In genomic region chr19:18644144-18645034, GRCh38 we compare ENCODE assay signal across 8 cellular contexts. TPM values are rescaled to one million over a fixed set of nuclear protein-coding genes. Genes with fewer than 3 reads are reported as not detected.
DNase-seq lines count a peak whose midpoint lies in the region; ATAC-seq and TF ChIP-seq lines count a peak whose summit lies in the region.
"Had no signal": no experiment of that assay in that cellular context is flagged by ENCODE, and none has a peak within 500 bp of the region (broad histone marks: within the 10 kb centered on the region; RNA-seq: fewer than 3 reads in every experiment).

No MANE protein-coding gene starts in this region.

- no peak overlapping the region for H3K4me2 ChIP-seq in mesendoderm (ENCODE audit: low read length)

- H2BK15ac ChIP-seq in mesendoderm (replicated peaks; ENCODE audit: low read depth): no peak overlapping the region

- no peaks in the 10 kb centered on the region for H3K4me1 ChIP-seq in mesendoderm (ENCODE audit: control insufficient read depth, low read depth, low read length)

- peak overlapping the region; percentile 30; the same call in 1 of the 2 replicates for H3K27ac Mint-ChIP-seq in WTC11
- H3K27ac Mint-ChIP-seq: H9 had no signal

- H3K4me3 Mint-ChIP-seq in WTC11: no peak overlapping the region
- H3K4me3 Mint-ChIP-seq: H9 had no signal

- POLR2A ChIA-PET in WTC11 (lab: Charles Lee): no interaction called here

- H3K27ac ChIP-seq in mesendoderm (ENCODE audit: low read depth, low read length): no peak overlapping the region

- no peak overlapping the region for H3K23ac ChIP-seq in mesendoderm (ENCODE audit: low read length)

- ATAC-seq in WTC11: no peak

- DNase-seq in WTC11 (ENCODE audit: low spot score): no peak
- DNase-seq in mesendoderm: peak; percentile 47
- no peak for DNase-seq in HT-29 (ENCODE audit: low spot score)
- DNase-seq in iPS-NIHi11 (ENCODE audit: low spot score): no peak
- no peak for DNase-seq in SHP77 treated with DMSO at 0.1 percent for 48 hours (lab: John Stamatoyannopoulos, UW)
- DNase-seq: foreskin fibroblast, H9 had no signal

- no CpG with 5 or more reads among the region's 15 CpGs for WGBS in mesendoderm (ENCODE audit: extremely low coverage, insufficient coverage, low lambda C conversion rate)

- H3K56ac ChIP-seq in mesendoderm (ENCODE audit: low read length): no peak overlapping the region

- H3K27me3 ChIP-seq in mesendoderm (ENCODE audit: insufficient read depth, low read length, poor library complexity): no peaks in the 10 kb centered on the region

- no peak overlapping the region for H2BK5ac ChIP-seq in mesendoderm (ENCODE audit: low read length)

- H3K27me3 Mint-ChIP-seq in WTC11 (ENCODE audit: low read depth): peaks cover 3% of the 10 kb centered on the region; the same call in 1 of the 2 replicates

- H4K5ac ChIP-seq in mesendoderm (ENCODE audit: low read length): no peak overlapping the region

- CTCF ChIA-PET in WTC11 (lab: Charles Lee): interaction anchor here (0.7 to 1.4 kb wide), 3 partner anchors 54 to 151 kb away, joined by 3 to 4 read pairs (median 3); no protein-coding TSS in a partner anchor

- H3K9me3 Mint-ChIP-seq in WTC11: peaks cover 5% of the 10 kb centered on the region
- H3K9me3 Mint-ChIP-seq: H9 had no signal

- no peaks in the 10 kb centered on the region for H3K36me3 ChIP-seq in mesendoderm (ENCODE audit: control insufficient read depth, insufficient read depth, low read length)

- H2BK120ac ChIP-seq in mesendoderm (ENCODE audit: low read depth, low read length): no peak overlapping the region

- no peaks in the 10 kb centered on the region for H3K79me1 ChIP-seq in mesendoderm (ENCODE audit: low read length)

- H3K4ac ChIP-seq in mesendoderm (ENCODE audit: low read depth, low read length): no peak overlapping the region

- no peaks in the 10 kb centered on the region for H3K36me3 Mint-ChIP-seq in WTC11

- H3K9ac ChIP-seq in mesendoderm (ENCODE audit: low read length): no peak overlapping the region

- H3K4me3 ChIP-seq in mesendoderm (ENCODE audit: low read length): no peak overlapping the region

- H2AK5ac ChIP-seq in mesendoderm (ENCODE audit: low read length): no peak overlapping the region

- H3K18ac ChIP-seq in mesendoderm (ENCODE audit: low read length): no peak overlapping the region

- TF ChIP-seq CTCF in GM12874 (IDR thresholded peaks at IDR 0.05; ENCODE audit: insufficient read depth, low read depth, low read length) (0 out of 2 replicates have a peak, but pooled peaks have one; percentile 7), WTC11 (IDR thresholded peaks at IDR 0.05) (no peak)

- no peaks in the 10 kb centered on the region for H3K79me2 ChIP-seq in mesendoderm (ENCODE audit: control insufficient read depth, insufficient read depth, low read length)

- peaks cover 24% of the 10 kb centered on the region for H3K4me1 Mint-ChIP-seq in WTC11

- no peak overlapping the region for H4K8ac ChIP-seq in mesendoderm (ENCODE audit: low read depth, low read length)

TF ChIP-seq in WTC11, 78 proteins besides CTCF, POLR2A, EP300 and RAD21 (continues in another document):
- TF ChIP-seq GABPB1 (CRISPR knock-in tag; IDR thresholded peaks at IDR 0.05): no peak
- no peak for TF ChIP-seq ARID4B (CRISPR knock-in tag; IDR thresholded peaks at IDR 0.05; ENCODE audit: borderline replicate concordance)
- TF ChIP-seq ZNF416 (CRISPR knock-in tag; IDR thresholded peaks at IDR 0.05): no peak
- TF ChIP-seq CBFB (CRISPR knock-in tag; IDR thresholded peaks at IDR 0.05; ENCODE audit: low read depth): no peak
- TF ChIP-seq TEAD1 (CRISPR knock-in tag; IDR thresholded peaks at IDR 0.05): no peak
- no peak for TF ChIP-seq USF1 (CRISPR knock-in tag; IDR thresholded peaks at IDR 0.05)
- TF ChIP-seq ATF2 (CRISPR knock-in tag; IDR thresholded peaks at IDR 0.05; ENCODE audit: borderline replicate concordance, low read depth): no peak
- TF ChIP-seq ZNF425 (CRISPR knock-in tag; conservative IDR thresholded peaks at IDR 0.05): no peak

RNA-seq across cellular contexts. Expression of gene KLHL26, which starts 7.6 kb away (rescaled TPM):
- total RNA-seq in WTC11 (2021): 13.1 to 14.2 TPM (median 14.2 TPM) in 3 replicates
- polyA plus RNA-seq in mesendoderm (2013, experiment 1 of 2): 2.7 TPM
- 2.7 TPM for polyA plus RNA-seq in mesendoderm (2013, experiment 2 of 2)
- 4.5 and 5.9 TPM in 2 replicates for total RNA-seq in HT-29 (2014; rRNA removed; shearing (Covaris generic))

RNA-seq across cellular contexts. Expression of gene TMEM59L, which starts 31.7 kb away (rescaled TPM):
- 14.8 to 30.0 TPM (median 27.3 TPM) in 3 replicates for total RNA-seq in WTC11 (2021)
- polyA plus RNA-seq in mesendoderm (2013, experiment 1 of 2): 3.9 TPM
- polyA plus RNA-seq in mesendoderm (2013, experiment 2 of 2): 3.6 TPM
- 0.10 TPM in 1 of 2 replicates, not detected in the other for total RNA-seq in HT-29 (2014; rRNA removed; shearing (Covaris generic))

RNA-seq across cellular contexts. Expression of gene CRLF1, which starts 37.8 kb away (rescaled TPM):
- 36.4 to 55.8 TPM (median 51.4 TPM) in 3 replicates for total RNA-seq in WTC11 (2021)
- 17.2 TPM for polyA plus RNA-seq in mesendoderm (2013, experiment 1 of 2)
- polyA plus RNA-seq in mesendoderm (2013, experiment 2 of 2): 16.7 TPM
- 0.16 TPM in 1 of 2 replicates, not detected in the other for total RNA-seq in HT-29 (2014; rRNA removed; shearing (Covaris generic))

RNA-seq across cellular contexts. Expression of gene CRTC1, which starts 39.1 kb away (rescaled TPM):
- total RNA-seq in WTC11 (2021): 12.3 to 17.0 TPM (median 16.3 TPM) in 3 replicates
- 6.2 TPM for polyA plus RNA-seq in mesendoderm (2013, experiment 1 of 2)
- 6.5 TPM for polyA plus RNA-seq in mesendoderm (2013, experiment 2 of 2)
- 4.1 and 4.7 TPM in 2 replicates for total RNA-seq in HT-29 (2014; rRNA removed; shearing (Covaris generic))

RNA-seq across cellular contexts. Expression of gene REX1BD, which starts 55.8 kb away (rescaled TPM):
- total RNA-seq in WTC11 (2021): 90.2 to 107 TPM (median 99.0 TPM) in 3 replicates
- 86.9 TPM for polyA plus RNA-seq in mesendoderm (2013, experiment 1 of 2)
- 82.8 TPM for polyA plus RNA-seq in mesendoderm (2013, experiment 2 of 2)
- 125 and 132 TPM in 2 replicates for total RNA-seq in HT-29 (2014; rRNA removed; shearing (Covaris generic))

Comparison
In these comparisons a context has a peak if more than half of its experiments do, and no peak if none do; other contexts are left out.
1. RNA of gene TMEM59L, which starts 31.7 kb away (total RNA-seq): 14.8 to 30.0 TPM in WTC11; 0.10 TPM in HT-29; every median in the first group is over 10 times any median in the second.
2. RNA of gene CRLF1, which starts 37.8 kb away (total RNA-seq): 36.4 to 55.8 TPM in WTC11; 0.16 TPM in HT-29; every median in the first group is over 10 times any median in the second.